Comparison of ENCODE assay signal across 1 cellular context in the genomic region with DNA sequence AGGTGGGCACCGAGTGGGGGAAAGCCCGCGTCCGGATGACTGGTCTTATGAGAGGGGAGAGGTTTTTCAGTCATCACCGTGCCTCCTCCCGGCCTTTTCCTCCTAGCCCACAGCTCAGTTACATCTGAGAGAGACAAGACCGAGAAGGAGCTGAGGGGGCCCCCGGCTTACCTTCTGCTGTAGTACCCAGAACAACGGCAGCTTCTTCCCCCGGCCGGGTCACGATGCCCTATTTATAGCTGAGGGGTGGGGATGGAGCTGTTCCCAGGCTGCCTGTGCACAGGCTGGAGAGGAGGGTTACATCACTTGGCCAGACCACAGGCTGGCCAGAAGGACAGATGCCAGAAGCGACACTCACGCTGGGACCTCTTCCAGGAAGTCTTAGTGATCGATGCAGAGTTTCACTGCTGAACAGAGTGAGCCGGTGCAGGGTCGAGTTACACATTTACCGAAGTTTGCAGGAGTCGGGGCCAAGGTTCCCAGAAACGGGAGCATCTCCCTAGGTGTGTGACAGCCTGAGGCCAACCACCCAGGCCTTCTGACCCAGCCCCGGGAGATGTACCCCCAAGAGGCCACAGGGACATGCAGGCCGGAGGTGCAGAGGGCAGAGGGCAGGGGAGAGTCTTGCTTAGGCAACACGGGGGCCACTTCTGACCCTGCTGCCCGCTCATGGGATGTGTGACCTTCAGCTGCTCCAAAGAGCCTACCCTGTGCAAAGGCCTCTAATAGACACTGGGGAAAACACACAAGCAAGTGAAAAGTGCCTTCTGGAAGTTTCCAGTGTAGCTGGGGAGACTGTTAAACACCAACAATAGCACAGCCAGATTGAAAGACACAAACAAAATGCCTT.
A peak's percentile ranks its signal among the peaks of the same experiment; 100 is the strongest.
TF ChIP-seq lines count a peak whose summit lies in the region.

A gene (minus strand): TSS at position 208 of the 850 bp plus-strand sequence. CDS start 3,299 bp downstream, outside the sequence.

TF ChIP-seq in HepG2, 621 proteins besides CTCF, POLR2A, EP300 and RAD21 (continued from another document and continues in another):
- TF ChIP-seq, protein P1, sequence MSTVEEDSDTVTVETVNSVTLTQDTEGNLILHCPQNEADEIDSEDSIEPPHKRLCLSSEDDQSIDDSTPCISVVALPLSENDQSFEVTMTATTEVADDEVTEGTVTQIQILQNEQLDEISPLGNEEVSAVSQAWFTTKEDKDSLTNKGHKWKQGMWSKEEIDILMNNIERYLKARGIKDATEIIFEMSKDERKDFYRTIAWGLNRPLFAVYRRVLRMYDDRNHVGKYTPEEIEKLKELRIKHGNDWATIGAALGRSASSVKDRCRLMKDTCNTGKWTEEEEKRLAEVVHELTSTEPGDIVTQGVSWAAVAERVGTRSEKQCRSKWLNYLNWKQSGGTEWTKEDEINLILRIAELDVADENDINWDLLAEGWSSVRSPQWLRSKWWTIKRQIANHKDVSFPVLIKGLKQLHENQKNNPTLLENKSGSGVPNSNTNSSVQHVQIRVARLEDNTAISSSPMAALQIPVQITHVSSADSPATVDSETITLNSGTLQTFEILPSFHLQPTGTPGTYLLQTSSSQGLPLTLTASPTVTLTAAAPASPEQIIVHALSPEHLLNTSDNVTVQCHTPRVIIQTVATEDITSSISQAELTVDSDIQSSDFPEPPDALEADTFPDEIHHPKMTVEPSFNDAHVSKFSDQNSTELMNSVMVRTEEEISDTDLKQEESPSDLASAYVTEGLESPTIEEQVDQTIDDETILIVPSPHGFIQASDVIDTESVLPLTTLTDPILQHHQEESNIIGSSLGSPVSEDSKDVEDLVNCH (CRISPR knock-in tag; IDR thresholded peaks at IDR 0.05): no peak
- TF ChIP-seq, protein P2, sequence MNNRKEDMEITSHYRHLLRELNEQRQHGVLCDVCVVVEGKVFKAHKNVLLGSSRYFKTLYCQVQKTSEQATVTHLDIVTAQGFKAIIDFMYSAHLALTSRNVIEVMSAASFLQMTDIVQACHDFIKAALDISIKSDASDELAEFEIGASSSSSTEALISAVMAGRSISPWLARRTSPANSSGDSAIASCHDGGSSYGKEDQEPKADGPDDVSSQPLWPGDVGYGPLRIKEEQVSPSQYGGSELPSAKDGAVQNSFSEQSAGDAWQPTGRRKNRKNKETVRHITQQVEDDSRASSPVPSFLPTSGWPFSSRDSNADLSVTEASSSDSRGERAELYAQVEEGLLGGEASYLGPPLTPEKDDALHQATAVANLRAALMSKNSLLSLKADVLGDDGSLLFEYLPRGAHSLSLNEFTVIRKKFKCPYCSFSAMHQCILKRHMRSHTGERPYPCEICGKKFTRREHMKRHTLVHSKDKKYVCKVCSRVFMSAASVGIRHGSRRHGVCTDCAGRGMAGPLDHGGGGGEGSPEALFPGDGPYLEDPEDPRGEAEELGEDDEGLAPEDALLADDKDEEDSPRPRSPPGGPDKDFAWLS (CRISPR knock-in tag; IDR thresholded peaks at IDR 0.05; ENCODE audit: borderline replicate concordance): no peak
- no peak for TF ChIP-seq NFRKB (IDR thresholded peaks at IDR 0.05)
- no peak for TF ChIP-seq ZNF7 (CRISPR knock-in tag; IDR thresholded peaks at IDR 0.05)
- TF ChIP-seq, protein P3, sequence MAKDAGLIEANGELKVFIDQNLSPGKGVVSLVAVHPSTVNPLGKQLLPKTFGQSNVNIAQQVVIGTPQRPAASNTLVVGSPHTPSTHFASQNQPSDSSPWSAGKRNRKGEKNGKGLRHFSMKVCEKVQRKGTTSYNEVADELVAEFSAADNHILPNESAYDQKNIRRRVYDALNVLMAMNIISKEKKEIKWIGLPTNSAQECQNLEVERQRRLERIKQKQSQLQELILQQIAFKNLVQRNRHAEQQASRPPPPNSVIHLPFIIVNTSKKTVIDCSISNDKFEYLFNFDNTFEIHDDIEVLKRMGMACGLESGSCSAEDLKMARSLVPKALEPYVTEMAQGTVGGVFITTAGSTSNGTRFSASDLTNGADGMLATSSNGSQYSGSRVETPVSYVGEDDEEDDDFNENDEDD (CRISPR knock-in tag; IDR thresholded peaks at IDR 0.05; ENCODE audit: borderline replicate concordance): peak; percentile 76; the same call in 1 of the 2 replicates
- peak; percentile 71; the same call in 1 of the 2 replicates for TF ChIP-seq BRCA1 (CRISPR knock-in tag; IDR thresholded peaks at IDR 0.05)
- TF ChIP-seq, protein P4, sequence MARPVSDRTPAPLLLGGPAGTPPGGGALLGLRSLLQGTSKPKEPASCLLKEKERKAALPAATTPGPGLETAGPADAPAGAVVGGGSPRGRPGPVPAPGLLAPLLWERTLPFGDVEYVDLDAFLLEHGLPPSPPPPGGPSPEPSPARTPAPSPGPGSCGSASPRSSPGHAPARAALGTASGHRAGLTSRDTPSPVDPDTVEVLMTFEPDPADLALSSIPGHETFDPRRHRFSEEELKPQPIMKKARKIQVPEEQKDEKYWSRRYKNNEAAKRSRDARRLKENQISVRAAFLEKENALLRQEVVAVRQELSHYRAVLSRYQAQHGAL (CRISPR knock-in tag; IDR thresholded peaks at IDR 0.05; ENCODE audit: not compliant biosample characterization): peak; percentile 53
- TF ChIP-seq, protein P5, sequence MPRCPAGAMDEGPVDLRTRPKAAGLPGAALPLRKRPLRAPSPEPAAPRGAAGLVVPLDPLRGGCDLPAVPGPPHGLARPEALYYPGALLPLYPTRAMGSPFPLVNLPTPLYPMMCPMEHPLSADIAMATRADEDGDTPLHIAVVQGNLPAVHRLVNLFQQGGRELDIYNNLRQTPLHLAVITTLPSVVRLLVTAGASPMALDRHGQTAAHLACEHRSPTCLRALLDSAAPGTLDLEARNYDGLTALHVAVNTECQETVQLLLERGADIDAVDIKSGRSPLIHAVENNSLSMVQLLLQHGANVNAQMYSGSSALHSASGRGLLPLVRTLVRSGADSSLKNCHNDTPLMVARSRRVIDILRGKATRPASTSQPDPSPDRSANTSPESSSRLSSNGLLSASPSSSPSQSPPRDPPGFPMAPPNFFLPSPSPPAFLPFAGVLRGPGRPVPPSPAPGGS (CRISPR knock-in tag; IDR thresholded peaks at IDR 0.05): peak; percentile 66; the same call in 1 of the 2 replicates
- TF ChIP-seq, protein P6, sequence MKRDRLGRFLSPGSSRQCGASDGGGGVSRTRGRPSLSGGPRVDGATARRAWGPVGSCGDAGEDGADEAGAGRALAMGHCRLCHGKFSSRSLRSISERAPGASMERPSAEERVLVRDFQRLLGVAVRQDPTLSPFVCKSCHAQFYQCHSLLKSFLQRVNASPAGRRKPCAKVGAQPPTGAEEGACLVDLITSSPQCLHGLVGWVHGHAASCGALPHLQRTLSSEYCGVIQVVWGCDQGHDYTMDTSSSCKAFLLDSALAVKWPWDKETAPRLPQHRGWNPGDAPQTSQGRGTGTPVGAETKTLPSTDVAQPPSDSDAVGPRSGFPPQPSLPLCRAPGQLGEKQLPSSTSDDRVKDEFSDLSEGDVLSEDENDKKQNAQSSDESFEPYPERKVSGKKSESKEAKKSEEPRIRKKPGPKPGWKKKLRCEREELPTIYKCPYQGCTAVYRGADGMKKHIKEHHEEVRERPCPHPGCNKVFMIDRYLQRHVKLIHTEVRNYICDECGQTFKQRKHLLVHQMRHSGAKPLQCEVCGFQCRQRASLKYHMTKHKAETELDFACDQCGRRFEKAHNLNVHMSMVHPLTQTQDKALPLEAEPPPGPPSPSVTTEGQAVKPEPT (CRISPR knock-in tag; IDR thresholded peaks at IDR 0.05; ENCODE audit: low read depth): no peak; the same call in 1 of the 2 replicates
- peak; percentile 70 for TF ChIP-seq ZNF451 (CRISPR knock-in tag; IDR thresholded peaks at IDR 0.05)
- peak; percentile 67 for TF ChIP-seq KDM1A (CRISPR knock-in tag; IDR thresholded peaks at IDR 0.05)
- TF ChIP-seq ZNF354B (CRISPR knock-in tag; IDR thresholded peaks at IDR 0.05): no peak
- TF ChIP-seq ZNF335 (CRISPR knock-in tag; IDR thresholded peaks at IDR 0.05): peak; percentile 82
- TF ChIP-seq, protein P7, sequence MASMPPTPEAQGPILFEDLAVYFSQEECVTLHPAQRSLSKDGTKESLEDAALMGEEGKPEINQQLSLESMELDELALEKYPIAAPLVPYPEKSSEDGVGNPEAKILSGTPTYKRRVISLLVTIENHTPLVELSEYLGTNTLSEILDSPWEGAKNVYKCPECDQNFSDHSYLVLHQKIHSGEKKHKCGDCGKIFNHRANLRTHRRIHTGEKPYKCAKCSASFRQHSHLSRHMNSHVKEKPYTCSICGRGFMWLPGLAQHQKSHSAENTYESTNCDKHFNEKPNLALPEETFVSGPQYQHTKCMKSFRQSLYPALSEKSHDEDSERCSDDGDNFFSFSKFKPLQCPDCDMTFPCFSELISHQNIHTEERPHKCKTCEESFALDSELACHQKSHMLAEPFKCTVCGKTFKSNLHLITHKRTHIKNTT (CRISPR knock-in tag; IDR thresholded peaks at IDR 0.05): no peak
- TF ChIP-seq, protein P8, sequence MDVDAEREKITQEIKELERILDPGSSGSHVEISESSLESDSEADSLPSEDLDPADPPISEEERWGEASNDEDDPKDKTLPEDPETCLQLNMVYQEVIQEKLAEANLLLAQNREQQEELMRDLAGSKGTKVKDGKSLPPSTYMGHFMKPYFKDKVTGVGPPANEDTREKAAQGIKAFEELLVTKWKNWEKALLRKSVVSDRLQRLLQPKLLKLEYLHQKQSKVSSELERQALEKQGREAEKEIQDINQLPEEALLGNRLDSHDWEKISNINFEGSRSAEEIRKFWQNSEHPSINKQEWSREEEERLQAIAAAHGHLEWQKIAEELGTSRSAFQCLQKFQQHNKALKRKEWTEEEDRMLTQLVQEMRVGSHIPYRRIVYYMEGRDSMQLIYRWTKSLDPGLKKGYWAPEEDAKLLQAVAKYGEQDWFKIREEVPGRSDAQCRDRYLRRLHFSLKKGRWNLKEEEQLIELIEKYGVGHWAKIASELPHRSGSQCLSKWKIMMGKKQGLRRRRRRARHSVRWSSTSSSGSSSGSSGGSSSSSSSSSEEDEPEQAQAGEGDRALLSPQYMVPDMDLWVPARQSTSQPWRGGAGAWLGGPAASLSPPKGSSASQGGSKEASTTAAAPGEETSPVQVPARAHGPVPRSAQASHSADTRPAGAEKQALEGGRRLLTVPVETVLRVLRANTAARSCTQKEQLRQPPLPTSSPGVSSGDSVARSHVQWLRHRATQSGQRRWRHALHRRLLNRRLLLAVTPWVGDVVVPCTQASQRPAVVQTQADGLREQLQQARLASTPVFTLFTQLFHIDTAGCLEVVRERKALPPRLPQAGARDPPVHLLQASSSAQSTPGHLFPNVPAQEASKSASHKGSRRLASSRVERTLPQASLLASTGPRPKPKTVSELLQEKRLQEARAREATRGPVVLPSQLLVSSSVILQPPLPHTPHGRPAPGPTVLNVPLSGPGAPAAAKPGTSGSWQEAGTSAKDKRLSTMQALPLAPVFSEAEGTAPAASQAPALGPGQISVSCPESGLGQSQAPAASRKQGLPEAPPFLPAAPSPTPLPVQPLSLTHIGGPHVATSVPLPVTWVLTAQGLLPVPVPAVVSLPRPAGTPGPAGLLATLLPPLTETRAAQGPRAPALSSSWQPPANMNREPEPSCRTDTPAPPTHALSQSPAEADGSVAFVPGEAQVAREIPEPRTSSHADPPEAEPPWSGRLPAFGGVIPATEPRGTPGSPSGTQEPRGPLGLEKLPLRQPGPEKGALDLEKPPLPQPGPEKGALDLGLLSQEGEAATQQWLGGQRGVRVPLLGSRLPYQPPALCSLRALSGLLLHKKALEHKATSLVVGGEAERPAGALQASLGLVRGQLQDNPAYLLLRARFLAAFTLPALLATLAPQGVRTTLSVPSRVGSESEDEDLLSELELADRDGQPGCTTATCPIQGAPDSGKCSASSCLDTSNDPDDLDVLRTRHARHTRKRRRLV (CRISPR knock-in tag; IDR thresholded peaks at IDR 0.05): peak; percentile 82
- TF ChIP-seq SMARCC2 (IDR thresholded peaks at IDR 0.05): no peak
- TF ChIP-seq BRD4 (CRISPR knock-in tag; IDR thresholded peaks at IDR 0.05): peak; percentile 6; the same call in 1 of the 2 replicates
- TF ChIP-seq, protein P9, sequence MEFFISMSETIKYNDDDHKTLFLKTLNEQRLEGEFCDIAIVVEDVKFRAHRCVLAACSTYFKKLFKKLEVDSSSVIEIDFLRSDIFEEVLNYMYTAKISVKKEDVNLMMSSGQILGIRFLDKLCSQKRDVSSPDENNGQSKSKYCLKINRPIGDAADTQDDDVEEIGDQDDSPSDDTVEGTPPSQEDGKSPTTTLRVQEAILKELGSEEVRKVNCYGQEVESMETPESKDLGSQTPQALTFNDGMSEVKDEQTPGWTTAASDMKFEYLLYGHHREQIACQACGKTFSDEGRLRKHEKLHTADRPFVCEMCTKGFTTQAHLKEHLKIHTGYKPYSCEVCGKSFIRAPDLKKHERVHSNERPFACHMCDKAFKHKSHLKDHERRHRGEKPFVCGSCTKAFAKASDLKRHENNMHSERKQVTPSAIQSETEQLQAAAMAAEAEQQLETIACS (CRISPR knock-in tag; IDR thresholded peaks at IDR 0.05): no peak
- TF ChIP-seq, protein P10, sequence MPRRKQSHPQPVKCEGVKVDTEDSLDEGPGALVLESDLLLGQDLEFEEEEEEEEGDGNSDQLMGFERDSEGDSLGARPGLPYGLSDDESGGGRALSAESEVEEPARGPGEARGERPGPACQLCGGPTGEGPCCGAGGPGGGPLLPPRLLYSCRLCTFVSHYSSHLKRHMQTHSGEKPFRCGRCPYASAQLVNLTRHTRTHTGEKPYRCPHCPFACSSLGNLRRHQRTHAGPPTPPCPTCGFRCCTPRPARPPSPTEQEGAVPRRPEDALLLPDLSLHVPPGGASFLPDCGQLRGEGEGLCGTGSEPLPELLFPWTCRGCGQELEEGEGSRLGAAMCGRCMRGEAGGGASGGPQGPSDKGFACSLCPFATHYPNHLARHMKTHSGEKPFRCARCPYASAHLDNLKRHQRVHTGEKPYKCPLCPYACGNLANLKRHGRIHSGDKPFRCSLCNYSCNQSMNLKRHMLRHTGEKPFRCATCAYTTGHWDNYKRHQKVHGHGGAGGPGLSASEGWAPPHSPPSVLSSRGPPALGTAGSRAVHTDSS (CRISPR knock-in tag; conservative IDR thresholded peaks at IDR 0.05): no peak
- TF ChIP-seq, protein P11, sequence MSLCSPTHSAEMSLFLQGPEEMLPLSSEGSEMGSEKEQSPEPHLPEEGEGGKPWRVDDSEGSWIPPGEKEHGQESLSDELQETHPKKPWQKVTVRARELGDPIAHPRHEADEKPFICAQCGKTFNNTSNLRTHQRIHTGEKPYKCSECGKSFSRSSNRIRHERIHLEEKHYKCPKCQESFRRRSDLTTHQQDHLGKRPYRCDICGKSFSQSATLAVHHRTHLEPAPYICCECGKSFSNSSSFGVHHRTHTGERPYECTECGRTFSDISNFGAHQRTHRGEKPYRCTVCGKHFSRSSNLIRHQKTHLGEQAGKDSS (CRISPR knock-in tag; IDR thresholded peaks at IDR 0.05; ENCODE audit: borderline replicate concordance, low read depth): peak; percentile 86; the same call in 1 of the 2 replicates
- TF ChIP-seq NKX3-1 (CRISPR knock-in tag; IDR thresholded peaks at IDR 0.05): peak; percentile 59
- peak; percentile 97 for TF ChIP-seq ONECUT2 (CRISPR knock-in tag; IDR thresholded peaks at IDR 0.05)
- TF ChIP-seq NFE2L1 (CRISPR knock-in tag; IDR thresholded peaks at IDR 0.05; ENCODE audit: borderline replicate concordance): no peak
- TF ChIP-seq ZNF432 (CRISPR knock-in tag; IDR thresholded peaks at IDR 0.05; ENCODE audit: borderline replicate concordance): no peak
- no peak; the same call in 1 of the 2 replicates for TF ChIP-seq NFYC (CRISPR knock-in tag; IDR thresholded peaks at IDR 0.05)
- TF ChIP-seq RARG (CRISPR knock-in tag; IDR thresholded peaks at IDR 0.05; ENCODE audit: low read depth): 0 out of 2 replicates have a peak, but pooled peaks have one; percentile 41
- no peak for TF ChIP-seq MTF2 (CRISPR knock-in tag; IDR thresholded peaks at IDR 0.05; ENCODE audit: borderline replicate concordance)
- TF ChIP-seq GFI1 (CRISPR knock-in tag; IDR thresholded peaks at IDR 0.05; ENCODE audit: borderline replicate concordance): peak; percentile 88
- TF ChIP-seq, protein P12, sequence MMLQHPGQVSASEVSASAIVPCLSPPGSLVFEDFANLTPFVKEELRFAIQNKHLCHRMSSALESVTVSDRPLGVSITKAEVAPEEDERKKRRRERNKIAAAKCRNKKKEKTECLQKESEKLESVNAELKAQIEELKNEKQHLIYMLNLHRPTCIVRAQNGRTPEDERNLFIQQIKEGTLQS (CRISPR knock-in tag; IDR thresholded peaks at IDR 0.05): peak; percentile 82
- peak; percentile 99 for TF ChIP-seq PHF21A (CRISPR knock-in tag; IDR thresholded peaks at IDR 0.05)
- no peak for TF ChIP-seq ZFP41 (CRISPR knock-in tag; IDR thresholded peaks at IDR 0.05; ENCODE audit: borderline replicate concordance)
- TF ChIP-seq ZNF460 (CRISPR knock-in tag; IDR thresholded peaks at IDR 0.05; ENCODE audit: borderline replicate concordance): peak; percentile 64; the same call in 1 of the 2 replicates
- peak; percentile 94 for TF ChIP-seq ZFP36L1 (CRISPR knock-in tag; IDR thresholded peaks at IDR 0.05)
